8 cellular contexts compared by ENCODE assay signal in the genomic region with DNA sequence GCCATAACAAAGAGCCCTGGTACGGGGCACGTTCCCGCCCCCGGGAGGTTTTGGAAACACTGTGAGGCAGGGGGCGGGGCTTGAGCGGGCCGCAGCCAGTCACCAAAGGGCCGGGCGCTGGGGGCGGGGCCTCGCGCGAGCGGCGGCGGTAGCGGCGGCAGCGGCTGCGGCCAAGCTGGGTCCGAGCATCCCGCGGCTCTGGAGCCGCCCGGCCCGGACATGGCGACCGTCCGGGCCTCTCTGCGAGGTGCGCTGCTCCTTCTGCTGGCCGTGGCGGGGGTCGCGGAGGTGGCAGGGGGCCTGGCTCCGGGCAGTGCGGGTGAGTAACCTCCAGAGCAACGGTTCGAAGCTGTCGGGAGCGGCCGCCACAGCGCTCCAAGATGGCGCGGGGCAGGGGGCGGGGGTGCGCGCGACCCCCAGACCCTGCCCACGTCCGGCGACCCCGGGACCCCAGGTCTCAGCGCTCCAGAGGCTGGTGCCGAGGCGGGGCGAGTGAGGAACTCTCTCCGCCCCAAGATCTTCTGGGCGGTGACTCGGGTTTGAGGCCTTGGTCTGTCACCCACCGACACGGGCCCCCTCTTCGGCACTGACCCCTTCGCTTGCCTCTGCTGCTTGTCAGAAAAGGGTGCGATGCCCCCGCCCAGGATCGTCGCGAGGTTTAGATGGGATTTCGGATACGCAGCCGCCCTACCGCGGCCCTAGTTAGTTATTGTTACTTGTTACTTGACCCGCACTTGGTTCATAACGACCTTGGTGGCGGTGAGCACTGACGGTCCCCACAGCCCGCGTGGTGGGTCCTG.
DNase-seq lines count a peak whose midpoint lies in the region; ATAC-seq and TF ChIP-seq lines count a peak whose summit lies in the region.

A gene with protein sequence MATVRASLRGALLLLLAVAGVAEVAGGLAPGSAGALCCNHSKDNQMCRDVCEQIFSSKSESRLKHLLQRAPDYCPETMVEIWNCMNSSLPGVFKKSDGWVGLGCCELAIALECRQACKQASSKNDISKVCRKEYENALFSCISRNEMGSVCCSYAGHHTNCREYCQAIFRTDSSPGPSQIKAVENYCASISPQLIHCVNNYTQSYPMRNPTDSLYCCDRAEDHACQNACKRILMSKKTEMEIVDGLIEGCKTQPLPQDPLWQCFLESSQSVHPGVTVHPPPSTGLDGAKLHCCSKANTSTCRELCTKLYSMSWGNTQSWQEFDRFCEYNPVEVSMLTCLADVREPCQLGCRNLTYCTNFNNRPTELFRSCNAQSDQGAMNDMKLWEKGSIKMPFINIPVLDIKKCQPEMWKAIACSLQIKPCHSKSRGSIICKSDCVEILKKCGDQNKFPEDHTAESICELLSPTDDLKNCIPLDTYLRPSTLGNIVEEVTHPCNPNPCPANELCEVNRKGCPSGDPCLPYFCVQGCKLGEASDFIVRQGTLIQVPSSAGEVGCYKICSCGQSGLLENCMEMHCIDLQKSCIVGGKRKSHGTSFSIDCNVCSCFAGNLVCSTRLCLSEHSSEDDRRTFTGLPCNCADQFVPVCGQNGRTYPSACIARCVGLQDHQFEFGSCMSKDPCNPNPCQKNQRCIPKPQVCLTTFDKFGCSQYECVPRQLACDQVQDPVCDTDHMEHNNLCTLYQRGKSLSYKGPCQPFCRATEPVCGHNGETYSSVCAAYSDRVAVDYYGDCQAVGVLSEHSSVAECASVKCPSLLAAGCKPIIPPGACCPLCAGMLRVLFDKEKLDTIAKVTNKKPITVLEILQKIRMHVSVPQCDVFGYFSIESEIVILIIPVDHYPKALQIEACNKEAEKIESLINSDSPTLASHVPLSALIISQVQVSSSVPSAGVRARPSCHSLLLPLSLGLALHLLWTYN (plus strand): TSS at position 134 of the 800 bp plus-strand sequence. CDS start 86 bp downstream, at position 220.

- no peak for DNase-seq in AG09309 (ENCODE audit: low read depth)
- DNase-seq in NCI-H69 (lab: John Stamatoyannopoulos, UW): peak; percentile 70
- DNase-seq in activated CD8-positive, alpha-beta memory T cell treated with anti-CD3 and anti-CD28 coated beads for 4 hours (ENCODE audit: low read depth in 2 of 2): peak; percentile 70 to 74
- peak; percentile 75 to 79 (median 78) for DNase-seq in effector memory CD8-positive, alpha-beta T cell
- peak; percentile 90 for DNase-seq in medulla oblongata (ENCODE audit: extremely low spot score)
- peak; percentile 77 to 85 (median 79) for DNase-seq in stimulated activated CD4-positive, alpha-beta T cell treated with anti-CD3 and anti-CD28 coated beads, TNF-alpha, amount 100 ng/mL, for 4 hours (ENCODE audit: low read depth in 3 of 3)

- H3K9me3 Mint-ChIP-seq in effector memory CD8-positive, alpha-beta T cell: no peaks in the 10 kb centered on the region

- peaks cover 4% of the 10 kb centered on the region for H3K36me3 Mint-ChIP-seq in effector memory CD8-positive, alpha-beta T cell (ENCODE audit: insufficient read depth)

- peak; percentile 94 for ATAC-seq in GM19025 (IDR thresholded peaks at IDR 0.05; ENCODE audit: low read depth, unreplicated experiment)
- peak; percentile 90 for ATAC-seq in HG03354 (IDR thresholded peaks at IDR 0.05; ENCODE audit: poor library complexity, severe bottlenecking, unreplicated experiment)
- peak; percentile 90 for ATAC-seq in effector memory CD8-positive, alpha-beta T cell (replicated peaks)

- H3K27me3 Mint-ChIP-seq in effector memory CD8-positive, alpha-beta T cell: peaks cover 9 to 18% of the 10 kb centered on the region in 2 donors

- H3K27ac Mint-ChIP-seq in effector memory CD8-positive, alpha-beta T cell: peak within 1 kb of the TSS; percentile 66 to 73

- no peak for TF ChIP-seq CTCF in AG09309 (IDR thresholded peaks at IDR 0.05; ENCODE audit: control insufficient read depth, insufficient read depth, low read depth, low read length, missing control alignments)

- H3K4me3 Mint-ChIP-seq in effector memory CD8-positive, alpha-beta T cell: peak within 1 kb of the TSS; percentile 82 to 86

- peaks cover 19 to 28% of the 10 kb centered on the region in 2 donors for H3K4me1 Mint-ChIP-seq in effector memory CD8-positive, alpha-beta T cell (ENCODE audit: low read depth in 2 of 2)

- peak within 1 kb of the TSS; percentile 62 for H3K4me3 ChIP-seq in AG09309 (ENCODE audit: control insufficient read depth, low read depth, low read length)
